In the genomic region with DNA sequence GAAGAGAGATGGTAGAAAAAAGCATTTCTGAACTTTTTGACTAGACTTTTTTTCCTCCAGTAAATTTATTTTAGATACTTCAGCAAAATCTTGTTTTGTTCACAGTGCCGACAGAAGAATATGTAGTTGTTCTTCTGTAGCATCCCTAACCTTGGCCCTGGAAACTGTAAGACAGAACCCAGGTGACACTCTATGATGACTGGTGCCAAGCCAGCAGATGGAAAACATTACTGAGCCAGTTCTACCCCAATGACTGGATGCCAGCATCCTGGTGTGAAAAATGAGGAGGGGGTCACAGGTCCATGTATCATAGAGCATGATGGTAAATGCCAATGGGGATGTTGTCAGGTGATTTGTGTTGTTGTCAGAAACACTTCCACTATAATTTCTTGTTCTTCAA, we compare ENCODE assay signal across 21 cellular contexts.
"Had no signal": no experiment of that assay in that cellular context is flagged by ENCODE, and none has a peak within 500 bp of the region (broad histone marks: within the 10 kb centered on the region; RNA-seq: fewer than 3 reads in every experiment).

No MANE protein-coding gene starts in this region.

- DNase-seq: activated CD4-positive, alpha-beta T cell treated with anti-CD3 and anti-CD28 coated beads, Interleukin-2, amount 50 U/mL, for 1 hour; activated CD8-positive, alpha-beta memory T cell treated with anti-CD3 and anti-CD28 coated beads for 24 hours; activated CD8-positive, alpha-beta memory T cell treated with anti-CD3 and anti-CD28 coated beads, Interleukin-2, amount 50 U/mL, for 48 hours; activated effector memory CD4-positive, alpha-beta T cell treated with Interleukin-2 at 50 U/mL for 16 hours; activated naive CD4-positive, alpha-beta T cell treated with anti-CD3 and anti-CD28 coated beads, Interleukin-2, amount 10 ng/mL, durations not matched to agents 7 days and 5 days; activated naive CD8-positive, alpha-beta T cell treated with anti-CD3 and anti-CD28 coated beads, Interleukin-2, amount 50 U/mL, for 24 hours; activated T-cell treated with anti-CD3 and anti-CD28 coated beads, Interleukin-2, amount 50 U/mL, for 48 hours; foreskin melanocyte; glutamatergic neuron; left lung; mesendoderm; naive thymus-derived CD8-positive, alpha-beta T cell; pancreas; retina; stimulated activated CD4-positive, alpha-beta T cell treated with anti-CD3 and anti-CD28 coated beads, Interleukin-2, amount 100 ng/mL, for 24 hours; stimulated activated naive CD4-positive, alpha-beta T cell treated with Interleukin-2 at 50 U/mL for 16 hours; transverse colon had no signal

- H3K9me3 ChIP-seq: left lung, neutrophil, pancreas, transverse colon had no signal

- H3K27me3 Mint-ChIP-seq: activated naive CD4-positive, alpha-beta T cell treated with anti-CD3 and anti-CD28 coated beads, Interleukin-2, amount 10 ng/mL, durations not matched to agents 7 days and 5 days; activated naive CD8-positive, alpha-beta T cell treated with anti-CD3 and anti-CD28 coated beads, Interleukin-2, amount 50 U/mL, for 24 hours; naive thymus-derived CD8-positive, alpha-beta T cell had no signal

- H3K4me3 ChIP-seq: dorsolateral prefrontal cortex, left lung, pancreas, transverse colon had no signal

- H3K36me3 ChIP-seq: left lung, neutrophil, pancreas, transverse colon had no signal

- H3K27me3 ChIP-seq: dorsolateral prefrontal cortex, left lung, neutrophil, pancreas, transverse colon had no signal

- H3K27ac Mint-ChIP-seq: activated naive CD4-positive, alpha-beta T cell treated with anti-CD3 and anti-CD28 coated beads, Interleukin-2, amount 10 ng/mL, durations not matched to agents 7 days and 5 days; activated naive CD8-positive, alpha-beta T cell treated with anti-CD3 and anti-CD28 coated beads, Interleukin-2, amount 50 U/mL, for 24 hours; T-helper 1 cell treated with Interleukin-12 subunit alpha and Interleukin-12 subunit beta and Interleukin-4 antibody, amounts not matched to agents 30 μg/mL and 1 μg/mL, for 36 hours had no signal

- H3K4me1 Mint-ChIP-seq: activated naive CD4-positive, alpha-beta T cell treated with anti-CD3 and anti-CD28 coated beads, Interleukin-2, amount 10 ng/mL, durations not matched to agents 7 days and 5 days; activated naive CD8-positive, alpha-beta T cell treated with anti-CD3 and anti-CD28 coated beads, Interleukin-2, amount 50 U/mL, for 24 hours had no signal

- H3K4me3 Mint-ChIP-seq: activated naive CD4-positive, alpha-beta T cell treated with anti-CD3 and anti-CD28 coated beads, Interleukin-2, amount 10 ng/mL, durations not matched to agents 7 days and 5 days; activated naive CD8-positive, alpha-beta T cell treated with anti-CD3 and anti-CD28 coated beads, Interleukin-2, amount 50 U/mL, for 24 hours; naive thymus-derived CD8-positive, alpha-beta T cell; T-helper 1 cell treated with Interleukin-12 subunit alpha and Interleukin-12 subunit beta and Interleukin-4 antibody, amounts not matched to agents 30 μg/mL and 1 μg/mL, for 36 hours had no signal

- H3K9me3 Mint-ChIP-seq: activated naive CD4-positive, alpha-beta T cell treated with anti-CD3 and anti-CD28 coated beads, Interleukin-2, amount 10 ng/mL, durations not matched to agents 7 days and 5 days; activated naive CD8-positive, alpha-beta T cell treated with anti-CD3 and anti-CD28 coated beads, Interleukin-2, amount 50 U/mL, for 24 hours; naive thymus-derived CD8-positive, alpha-beta T cell; T-helper 1 cell treated with Interleukin-12 subunit alpha and Interleukin-12 subunit beta and Interleukin-4 antibody, amounts not matched to agents 30 μg/mL and 1 μg/mL, for 36 hours had no signal

- H3K27ac ChIP-seq: epithelial cell of prostate, left lung, neutrophil, pancreas, transverse colon had no signal

- H3K36me3 Mint-ChIP-seq: activated naive CD4-positive, alpha-beta T cell treated with anti-CD3 and anti-CD28 coated beads, Interleukin-2, amount 10 ng/mL, durations not matched to agents 7 days and 5 days had no signal
